In the genomic region with DNA sequence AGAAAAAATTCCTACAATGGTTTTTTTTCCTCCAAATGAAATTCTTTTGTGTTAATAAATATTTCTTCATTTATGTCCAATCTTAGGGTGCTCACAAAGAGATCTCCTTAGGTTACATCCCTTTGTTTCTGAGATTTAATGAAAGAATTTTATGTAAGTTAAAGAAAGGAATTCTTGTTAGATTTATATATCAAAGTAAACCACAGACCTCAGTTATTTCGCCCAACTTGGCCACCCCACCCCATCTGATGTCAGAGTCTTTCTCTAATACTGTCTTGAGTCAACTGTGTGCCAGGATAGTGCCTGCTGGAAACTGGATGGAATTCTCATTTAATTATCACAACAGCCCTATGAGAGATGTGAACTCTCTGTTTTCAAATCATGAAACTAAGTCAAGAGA, we compare ENCODE assay signal across 20 cellular contexts.
A peak's percentile ranks its signal among the peaks of the same experiment; 100 is the strongest.
DNase-seq lines count a peak whose midpoint lies in the region; ATAC-seq, FAIRE-seq and TF ChIP-seq lines count a peak whose summit lies in the region.
"Had no signal": no experiment of that assay in that cellular context is flagged by ENCODE, and none has a peak within 500 bp of the region (broad histone marks: within the 10 kb centered on the region; RNA-seq: fewer than 3 reads in every experiment).

No MANE protein-coding gene starts in this region.

- H3K27ac Mint-ChIP-seq in stimulated activated naive B cell treated with anti-CD40 and anti-IgM and Interleukin-4, amounts not matched to agents 10 μg/mL and 1 μg/mL and 100 μg/mL, for 72 hours = no peak overlapping the region
- H3K27ac Mint-ChIP-seq: activated CD4-positive, alpha-beta T cell treated with anti-CD3 and anti-CD28 coated beads, Interleukin-2, amount 10 ng/mL, durations not matched to agents 24 days and 14 days; CD4-positive, CD25-positive, alpha-beta regulatory T cell had no signal

- DNase-seq in Peyer's patch = no peak
- no peak for DNase-seq in epithelial cell of prostate (ENCODE audit: low read depth, low spot score)
- DNase-seq in pancreas = no peak
- no peak for DNase-seq in stimulated activated naive B cell treated with anti-CD40 and anti-IgM and Interleukin-4, amounts not matched to agents 10 μg/mL and 1 μg/mL and 100 μg/mL, for 72 hours
- DNase-seq in NCI-H526 treated with DMSO at 0.1 percent for 48 hours (lab: John Stamatoyannopoulos, UW) = no peak
- DNase-seq in 8988T = no peak
- DNase-seq: activated CD4-positive, alpha-beta T cell treated with anti-CD3 and anti-CD28 coated beads, Interleukin-2, amount 10 ng/mL, durations not matched to agents 24 days and 14 days; activated CD8-positive, alpha-beta memory T cell treated with anti-CD3 and anti-CD28 coated beads, Interleukin-2, amount 50 U/mL, for 4 hours; activated effector memory CD4-positive, alpha-beta T cell treated with Interleukin-2 at 50 U/mL for 16 hours; caudate nucleus; CD4-positive, CD25-positive, alpha-beta regulatory T cell; IMR-90; NCI-H1694 treated with DMSO at 0.1 percent for 48 hours; right lobe of liver; stimulated activated CD4-positive, alpha-beta T cell treated with anti-CD3 and anti-CD28 coated beads, Interleukin-1b, Interleukin-23, amount 100 ng/mL, for 48 hours; stimulated activated naive CD8-positive, alpha-beta T cell treated with anti-CD3 and anti-CD28 coated beads, Interleukin-15, Interleukin-2, amounts not matched to agents 100 U/mL and 50 U/mL, for 24 hours; SW 1271; uterus had no signal

- H3K9me3 ChIP-seq in BLaER1 = 0 out of 2 replicates have a peak, but pooled peaks cover 4% of the 10 kb centered on the region
- no peaks in the 10 kb centered on the region for H3K9me3 ChIP-seq in Peyer's patch
- H3K9me3 ChIP-seq in pancreas = no peaks in the 10 kb centered on the region
- H3K9me3 ChIP-seq: right lobe of liver, uterus had no signal

- intact Hi-C loops in pancreas (cut with DNase I) = no loop called here

- H3K4me1 ChIP-seq in BLaER1 = peaks cover 31% of the 10 kb centered on the region
- H3K4me1 ChIP-seq in Peyer's patch = no peaks in the 10 kb centered on the region
- H3K4me1 ChIP-seq in pancreas = peaks cover 18 to 33% (median 28%) of the 10 kb centered on the region in 3 donors
- H3K4me1 ChIP-seq: right lobe of liver, uterus had no signal

- WGBS in pancreas, 2 donors = 60 to 73% methylated on average over 1 of the region's 1 CpG

- no peaks in the 10 kb centered on the region for H3K36me3 Mint-ChIP-seq in stimulated activated naive B cell treated with anti-CD40 and anti-IgM and Interleukin-4, amounts not matched to agents 10 μg/mL and 1 μg/mL and 100 μg/mL, for 72 hours
- H3K36me3 Mint-ChIP-seq: CD4-positive, CD25-positive, alpha-beta regulatory T cell had no signal

- ATAC-seq in pancreas (no peak), HG03469 (IDR thresholded peaks at IDR 0.05; ENCODE audit: unreplicated experiment) (no peak)
- no peak for ATAC-seq in stimulated activated naive B cell treated with anti-CD40 and anti-IgM and Interleukin-4, amounts not matched to agents 10 μg/mL and 1 μg/mL and 100 μg/mL, for 72 hours (replicated peaks)
- ATAC-seq: stimulated activated naive CD8-positive, alpha-beta T cell treated with anti-CD3 and anti-CD28 coated beads, Interleukin-15, Interleukin-2, amounts not matched to agents 100 U/mL and 50 U/mL, for 24 hours had no signal

- H3K4me1 Mint-ChIP-seq in stimulated activated naive B cell treated with anti-CD40 and anti-IgM and Interleukin-4, amounts not matched to agents 10 μg/mL and 1 μg/mL and 100 μg/mL, for 72 hours = peaks cover 0 to 7% of the 10 kb centered on the region in 2 donors
- H3K4me1 Mint-ChIP-seq: CD4-positive, CD25-positive, alpha-beta regulatory T cell had no signal

- no peaks in the 10 kb centered on the region for H3K27me3 ChIP-seq in BLaER1
- no peaks in the 10 kb centered on the region for H3K27me3 ChIP-seq in Peyer's patch
- no peaks in the 10 kb centered on the region for H3K27me3 ChIP-seq in pancreas
- H3K27me3 ChIP-seq: right lobe of liver, uterus had no signal

- H3K9me3 Mint-ChIP-seq in stimulated activated naive B cell treated with anti-CD40 and anti-IgM and Interleukin-4, amounts not matched to agents 10 μg/mL and 1 μg/mL and 100 μg/mL, for 72 hours = no peaks in the 10 kb centered on the region
- H3K9me3 Mint-ChIP-seq: activated CD4-positive, alpha-beta T cell treated with anti-CD3 and anti-CD28 coated beads, Interleukin-2, amount 10 ng/mL, durations not matched to agents 24 days and 14 days; CD4-positive, CD25-positive, alpha-beta regulatory T cell had no signal

- H4K20me1 ChIP-seq in BLaER1 = no peaks in the 10 kb centered on the region

- peaks cover 0 to 1% of the 10 kb centered on the region in 2 donors for H3K27me3 Mint-ChIP-seq in stimulated activated naive B cell treated with anti-CD40 and anti-IgM and Interleukin-4, amounts not matched to agents 10 μg/mL and 1 μg/mL and 100 μg/mL, for 72 hours

- no peak for TF ChIP-seq CTCF in Peyer's patch (IDR thresholded peaks at IDR 0.05)
- no peak for TF ChIP-seq CTCF in pancreas (IDR thresholded peaks at IDR 0.05)

- no peaks in the 10 kb centered on the region for H3K36me3 ChIP-seq in BLaER1
- H3K36me3 ChIP-seq in Peyer's patch = no peaks in the 10 kb centered on the region
- H3K36me3 ChIP-seq in pancreas = no peaks in the 10 kb centered on the region
- H3K36me3 ChIP-seq: right lobe of liver, uterus had no signal

- peak overlapping the region; percentile 75; the same call in 1 of the 2 replicates for H3K4me2 ChIP-seq in BLaER1

- peak; percentile 53 for FAIRE-seq in pancreas (lab: Jason Lieb, UNC)

- H3K27ac ChIP-seq in BLaER1 (no peak overlapping the region), Peyer's patch (peak overlapping the region in 3 of 4 donors; percentile 32 to 84 (median 55)), epithelial cell of prostate (peak overlapping the region; percentile 78), pancreas (peak overlapping the region in 3 of 4 donors; percentile 69 to 81 (median 79))
- H3K27ac ChIP-seq: right lobe of liver, uterus had no signal

- H3K4me3 ChIP-seq in BLaER1 (no peak overlapping the region), Peyer's patch (no peak overlapping the region), pancreas (no peak overlapping the region)
- H3K4me3 ChIP-seq: right lobe of liver, uterus had no signal

- H3K4me3 Mint-ChIP-seq in stimulated activated naive B cell treated with anti-CD40 and anti-IgM and Interleukin-4, amounts not matched to agents 10 μg/mL and 1 μg/mL and 100 μg/mL, for 72 hours = no peak overlapping the region
- H3K4me3 Mint-ChIP-seq: activated CD4-positive, alpha-beta T cell treated with anti-CD3 and anti-CD28 coated beads, Interleukin-2, amount 10 ng/mL, durations not matched to agents 24 days and 14 days; CD4-positive, CD25-positive, alpha-beta regulatory T cell had no signal

- TF ChIP-seq POLR2A in Peyer's patch (IDR thresholded peaks at IDR 0.05) = no peak

- H3K9ac ChIP-seq in BLaER1 = no peak overlapping the region
